ENCODE assay signal across 8 cellular contexts in the genomic region with DNA sequence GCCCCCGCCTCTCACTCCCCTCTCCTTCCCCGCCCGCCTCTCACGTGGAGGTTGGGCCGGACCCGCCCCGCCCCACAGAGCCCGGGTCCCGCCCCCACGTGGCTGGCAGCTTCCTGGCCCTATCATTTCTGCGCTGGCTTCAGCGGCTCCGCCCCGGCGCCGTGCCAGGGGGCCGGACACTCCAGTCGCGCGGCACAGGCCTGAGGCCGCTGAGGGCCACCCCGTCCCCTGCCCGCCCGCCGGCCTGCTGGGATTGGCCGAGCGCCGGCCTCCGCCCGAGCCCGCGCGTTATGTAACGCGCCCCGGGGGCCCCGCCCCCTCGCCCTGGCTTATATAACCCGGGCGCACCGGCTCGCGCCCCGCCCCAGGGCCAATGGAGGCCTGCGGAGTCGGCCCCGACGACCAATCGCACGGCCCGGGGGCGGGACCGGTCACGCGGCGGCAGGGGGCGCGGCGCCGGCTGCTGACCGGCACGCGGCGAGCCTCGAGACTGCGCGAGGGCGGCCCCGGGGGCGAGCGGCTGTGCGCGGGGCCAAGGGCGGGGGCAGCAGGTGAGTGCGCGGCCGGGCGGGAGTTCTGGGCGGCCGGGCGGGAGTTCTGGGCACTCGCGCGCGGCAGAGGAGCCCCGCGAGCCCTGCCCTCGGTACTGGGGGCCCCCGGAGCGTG. TPM values are rescaled to one million over a fixed set of nuclear protein-coding genes. Genes with fewer than 3 reads are reported as not detected.
DNase-seq lines count a peak whose midpoint lies in the region; ATAC-seq and TF ChIP-seq lines count a peak whose summit lies in the region.

Gene PER3, plus strand, starts transcription at position 466 of the 666 bp plus-strand sequence. CDS start 587 bp downstream, outside the sequence.

- ATAC-seq in HG02642 (IDR thresholded peaks at IDR 0.05; ENCODE audit: poor library complexity, unreplicated experiment) (peak; percentile 91), heart left ventricle (peak; percentile 95 to 97 (median 96))

- TF ChIP-seq POLR2A in adrenal gland (IDR thresholded peaks at IDR 0.05) (peak in 1 of 2 donors; percentile 71), heart left ventricle (IDR thresholded peaks at IDR 0.05) (peak in 1 of 2 donors; percentile 25), tibial nerve (IDR thresholded peaks at IDR 0.05) (peak; percentile 26 to 82)

- H3K9me3 ChIP-seq in adrenal gland (replicated peaks in 1 of 3) (no peaks in the 10 kb centered on the region), heart left ventricle (no peaks in the 10 kb centered on the region), tibial nerve (no peaks in the 10 kb centered on the region)

- H3K4me3 ChIP-seq in GM12875 (ENCODE audit: low read depth, low read length) = peak within 1 kb of the TSS; percentile 40
- peak within 1 kb of the TSS in 2 of 4 donors; percentile 49 to 64 for H3K4me3 ChIP-seq in adrenal gland
- H3K4me3 ChIP-seq in heart left ventricle = peak within 1 kb of the TSS; percentile 52 to 97 (median 76)
- peak within 1 kb of the TSS; percentile 53 to 81 (median 62) for H3K4me3 ChIP-seq in tibial nerve

- H3K27me3 ChIP-seq in adrenal gland = no peaks in the 10 kb centered on the region
- no peaks in the 10 kb centered on the region for H3K27me3 ChIP-seq in heart left ventricle
- H3K27me3 ChIP-seq in tibial nerve = no peaks in the 10 kb centered on the region

- H3K27ac ChIP-seq in adrenal gland (peak within 1 kb of the TSS in 4 of 5 donors; percentile 56 to 92 (median 88)), heart left ventricle (peak within 1 kb of the TSS; percentile 73 to 99 (median 96)), tibial nerve (peak within 1 kb of the TSS; percentile 90 to 99 (median 95))

- peak in 1 of 2 donors; percentile 75 for TF ChIP-seq EP300 in tibial nerve (IDR thresholded peaks at IDR 0.05)

- 0 to 3% (median 1%) methylated on average over 14 to 90 of the region's 90 CpGs for WGBS in adrenal gland, 4 donors
- 0 to 1% (median 1%) methylated on average over 15 to 90 of the region's 90 CpGs; no CpG with 5 or more reads in 1 of the 4 donors for WGBS in heart left ventricle, 4 donors
- WGBS in tibial nerve, 2 donors = 0 to 1% methylated on average over 22 to 47 of the region's 90 CpGs

- peaks cover 0 to 31% of the 10 kb centered on the region in 2 donors for H3K36me3 ChIP-seq in adrenal gland (replicated peaks in 1 of 2)
- H3K36me3 ChIP-seq in heart left ventricle = peaks cover 0 to 64% (median 45%) of the 10 kb centered on the region in 9 donors
- peaks cover 0 to 48% (median 0%) of the 10 kb centered on the region in 3 donors for H3K36me3 ChIP-seq in tibial nerve

- H3K4me1 ChIP-seq in adrenal gland (replicated peaks in 1 of 2) (peaks cover 6 to 23% of the 10 kb centered on the region in 2 donors), heart left ventricle (peaks cover 0 to 54% (median 33%) of the 10 kb centered on the region in 12 donors), tibial nerve (peaks cover 0 to 59% (median 6%) of the 10 kb centered on the region in 4 donors)

- peak; percentile 95 for DNase-seq in NCI-H1105 treated with DMSO at 0.1 percent for 48 hours (lab: John Stamatoyannopoulos, UW)
- DNase-seq in T follicular helper cell (ENCODE audit: low read depth) = peak; percentile 86
- peak; percentile 97 to 99 (median 98) for DNase-seq in adrenal gland
- peak; percentile 98 to 99 (median 98) for DNase-seq in heart left ventricle
- DNase-seq in pons (ENCODE audit: low spot score) = peak; percentile 96
- DNase-seq in tibial nerve (ENCODE audit: low spot score in 2 of 2) = peak; percentile 93 to 96

- intact Hi-C loops in adrenal gland (cut with DNase I) = no loop called here
- intact Hi-C loops in heart left ventricle (cut with DNase I) = no loop called here

- TF ChIP-seq CTCF in GM12875 (IDR thresholded peaks at IDR 0.05; ENCODE audit: borderline replicate concordance, insufficient read depth, low read depth, low read length) (no peak), adrenal gland (IDR thresholded peaks at IDR 0.05) (no peak), heart left ventricle (IDR thresholded peaks at IDR 0.05) (no peak), tibial nerve (IDR thresholded peaks at IDR 0.05) (peak in 2 of 5 experiments; percentile 19 to 50)

RNA-seq across cellular contexts. Expression of gene PER3, which starts in this region (rescaled TPM):
- total RNA-seq in adrenal gland = 10 to 100 TPM; 11.6 to 29.0 (median 19.6) TPM
- 10 to 100 TPM in 2 of 3 donors, 1 to 10 TPM in 1; 8.8 to 19.9 (median 14.8) TPM for polyA plus RNA-seq in adrenal gland
- total RNA-seq in heart left ventricle = 10 to 100 TPM in 7 of 9 donors, 1 to 10 TPM in 2; 6.1 to 46.6 (median 18.5) TPM
- polyA plus RNA-seq in heart left ventricle = 1 to 10 TPM; 3.3 to 8.4 TPM
- total RNA-seq in tibial nerve = 10 to 100 TPM; 21.6 to 49.8 (median 35.8) TPM
